Comparison of ENCODE assay signal across 7 cellular contexts in genomic region chr12:57765698-57766463, GRCh38. TPM values are rescaled to one million over a fixed set of nuclear protein-coding genes. Genes with fewer than 3 reads are reported as not detected.
A peak's percentile ranks its signal among the peaks of the same experiment; 100 is the strongest.
DNase-seq lines count a peak whose midpoint lies in the region; ATAC-seq and TF ChIP-seq lines count a peak whose summit lies in the region.
"Had no signal": no experiment of that assay in that cellular context is flagged by ENCODE, and none has a peak within 500 bp of the region (broad histone marks: within the 10 kb centered on the region; RNA-seq: fewer than 3 reads in every experiment).

No MANE protein-coding gene starts in this region.

- H3K36me3 ChIP-seq in mucosa of rectum (ENCODE audit: control insufficient read depth in 2 of 2, insufficient read depth in 2 of 2, low read length in 2 of 2) (peaks cover 4 to 5% of the 10 kb centered on the region in 2 donors), Karpas-422 (ENCODE audit: insufficient read depth, low read length) (peaks cover 4% of the 10 kb centered on the region; the same call in 1 of the 2 replicates)

- H3K4me3 ChIP-seq in GM12864 (ENCODE audit: low read depth, low read length) (peak overlapping the region; percentile 11; the same call in 1 of the 2 replicates), mucosa of rectum (ENCODE audit: low read length in 2 of 2) (peak overlapping the region; percentile 56 to 81), Karpas-422 (ENCODE audit: low read length) (no peak overlapping the region)

- peak overlapping the region; percentile 41 to 83 for H3K27ac Mint-ChIP-seq in activated naive CD4-positive, alpha-beta T cell treated with anti-CD3 and anti-CD28 coated beads, Interleukin-2, amount 50 U/mL, for 72 hours

- H3K79me2 ChIP-seq in Karpas-422 (ENCODE audit: low read length), result peaks cover 5% of the 10 kb centered on the region

- peak in 1 of 2 donors; percentile 31 for ATAC-seq in activated naive CD4-positive, alpha-beta T cell treated with anti-CD3 and anti-CD28 coated beads, Interleukin-2, amount 50 U/mL, for 72 hours

- no peaks in the 10 kb centered on the region for H3K9me3 Mint-ChIP-seq in activated naive CD4-positive, alpha-beta T cell treated with anti-CD3 and anti-CD28 coated beads, Interleukin-2, amount 50 U/mL, for 72 hours

- peaks cover 11 to 39% of the 10 kb centered on the region in 2 donors for H3K36me3 Mint-ChIP-seq in activated naive CD4-positive, alpha-beta T cell treated with anti-CD3 and anti-CD28 coated beads, Interleukin-2, amount 50 U/mL, for 72 hours

- H3K9me2 ChIP-seq in Karpas-422 (replicated peaks; ENCODE audit: insufficient read depth, low read length), result no peaks in the 10 kb centered on the region

- no peak overlapping the region for H2AFZ ChIP-seq in Karpas-422 (ENCODE audit: low read length)

- H3K4me1 ChIP-seq in mucosa of rectum (ENCODE audit: control insufficient read depth in 2 of 2, insufficient read depth in 2 of 2, low read length in 2 of 2), result peaks cover 20 to 29% of the 10 kb centered on the region in 2 donors
- peaks cover 9% of the 10 kb centered on the region for H3K4me1 ChIP-seq in Karpas-422 (ENCODE audit: low read length)

- TF ChIP-seq CTCF in GM12864 (IDR thresholded peaks at IDR 0.05; ENCODE audit: low read depth, low read length, missing control alignments), result no peak

- H3K27me3 ChIP-seq in mucosa of rectum (ENCODE audit: control insufficient read depth in 2 of 2, insufficient read depth in 2 of 2, low read length in 2 of 2) (peaks cover 32% of the 10 kb centered on the region in 2 donors), Karpas-422 (ENCODE audit: low read length) (no peaks in the 10 kb centered on the region)

- H3K4me2 ChIP-seq in Karpas-422 (ENCODE audit: low read depth, low read length, poor library complexity, severe bottlenecking), result no peak overlapping the region

- H3K27ac ChIP-seq in mucosa of rectum (ENCODE audit: low read depth in 2 of 2, low read length in 2 of 2) (no peak overlapping the region), Karpas-422 (ENCODE audit: low read length) (no peak overlapping the region)

- no peaks in the 10 kb centered on the region for H3K9me3 ChIP-seq in mucosa of rectum (ENCODE audit: control insufficient read depth in 2 of 2, low read length in 2 of 2)
- H3K9me3 ChIP-seq in Karpas-422 (ENCODE audit: low read length), result no peaks in the 10 kb centered on the region

- H4K20me1 ChIP-seq in Karpas-422 (ENCODE audit: insufficient read depth, low read depth, low read length), result no peaks in the 10 kb centered on the region

- peak overlapping the region in 1 of 2 donors; percentile 52 for H3K9ac ChIP-seq in mucosa of rectum (ENCODE audit: low read depth in 1 of 2, low read length in 2 of 2)
- H3K9ac ChIP-seq in Karpas-422 (ENCODE audit: low read length), result no peak overlapping the region

- DNase-seq in GM12864 (ENCODE audit: low read depth), result no peak
- peak in 1 of 2 donors; percentile 25 for DNase-seq in activated naive CD4-positive, alpha-beta T cell treated with anti-CD3 and anti-CD28 coated beads, Interleukin-2, amount 50 U/mL, for 72 hours (ENCODE audit: low spot score in 2 of 2)
- no peak for DNase-seq in Karpas-422
- DNase-seq in SIG-M5 (lab: John Stamatoyannopoulos, UW), result no peak
- no peak for DNase-seq in stimulated activated naive CD4-positive, alpha-beta T cell (lab: John Stamatoyannopoulos, UW)
- DNase-seq: NCI-H1092 had no signal

RNA-seq across cellular contexts. Expression of gene CYP27B1, which starts 1.0 kb away (rescaled TPM):
- 10 to 100 TPM in 1 of 2 donors, 1 to 10 TPM in 1; 7.6 to 14.7 TPM for total RNA-seq in activated naive CD4-positive, alpha-beta T cell treated with anti-CD3 and anti-CD28 coated beads, Interleukin-2, amount 50 U/mL, for 72 hours
- 0.86 and 3.5 TPM in 2 replicates for total RNA-seq in Karpas-422 (2014; rRNA removed; shearing (Covaris generic); ENCODE audit: low replicate concordance)

RNA-seq across cellular contexts. Expression of gene METTL1, which starts 6.0 kb away (rescaled TPM):
- 10 to 100 TPM; 21.3 to 28.5 TPM for total RNA-seq in activated naive CD4-positive, alpha-beta T cell treated with anti-CD3 and anti-CD28 coated beads, Interleukin-2, amount 50 U/mL, for 72 hours
- 11.9 and 17.4 TPM in 2 replicates for total RNA-seq in Karpas-422 (2014; rRNA removed; shearing (Covaris generic); ENCODE audit: low replicate concordance)

RNA-seq across cellular contexts. Expression of gene EEF1AKMT3, which starts 6.5 kb away (rescaled TPM):
- total RNA-seq in activated naive CD4-positive, alpha-beta T cell treated with anti-CD3 and anti-CD28 coated beads, Interleukin-2, amount 50 U/mL, for 72 hours, result 1 to 10 TPM; 3.1 to 3.6 TPM
- total RNA-seq in Karpas-422 (2014; rRNA removed; shearing (Covaris generic); ENCODE audit: low replicate concordance), result 4.1 and 5.5 TPM in 2 replicates

RNA-seq across cellular contexts. Expression of gene MARCHF9, which starts 11.0 kb away (rescaled TPM):
- 10 to 100 TPM; 17.4 to 26.4 TPM for total RNA-seq in activated naive CD4-positive, alpha-beta T cell treated with anti-CD3 and anti-CD28 coated beads, Interleukin-2, amount 50 U/mL, for 72 hours
- total RNA-seq in Karpas-422 (2014; rRNA removed; shearing (Covaris generic); ENCODE audit: low replicate concordance), result 30.3 and 45.9 TPM in 2 replicates

RNA-seq across cellular contexts. Expression of gene CDK4, which starts 13.8 kb away (rescaled TPM):
- 100 to 1,000 TPM; 183 to 191 TPM for total RNA-seq in activated naive CD4-positive, alpha-beta T cell treated with anti-CD3 and anti-CD28 coated beads, Interleukin-2, amount 50 U/mL, for 72 hours
- total RNA-seq in Karpas-422 (2014; rRNA removed; shearing (Covaris generic); ENCODE audit: low replicate concordance), result 154 and 164 TPM in 2 replicates
